Comparison of ENCODE assay signal across 9 cellular contexts in the genomic region with DNA sequence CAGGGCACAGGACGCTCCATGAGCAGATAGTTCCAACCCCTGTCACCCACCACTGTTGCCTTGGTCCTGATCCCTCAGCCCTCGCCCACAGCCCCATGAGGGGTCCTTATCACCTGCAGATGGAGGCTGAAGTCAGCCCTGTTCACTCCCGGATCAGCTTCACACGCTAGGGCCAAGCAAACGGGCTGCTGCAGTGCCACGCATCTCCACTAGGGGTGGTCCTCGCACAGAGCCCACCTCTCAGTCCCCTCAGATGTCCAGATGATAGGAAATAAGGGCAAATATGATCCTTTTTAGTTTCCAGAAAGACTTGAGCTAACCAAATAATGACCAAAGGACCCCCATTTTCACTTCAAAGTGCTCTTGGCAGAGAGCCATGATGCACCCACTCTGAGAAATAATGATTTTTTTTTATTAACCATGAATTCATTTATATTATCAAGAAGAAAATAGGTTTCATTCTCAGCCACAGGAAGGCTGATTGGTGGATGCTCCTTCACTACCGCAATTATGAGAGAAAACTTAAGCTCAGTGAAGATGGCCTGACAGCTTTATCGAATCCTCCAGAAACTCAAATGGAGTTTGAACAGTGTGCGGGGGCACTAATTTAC.
DNase-seq lines count a peak whose midpoint lies in the region; ATAC-seq and TF ChIP-seq lines count a peak whose summit lies in the region.
"Had no signal": no experiment of that assay in that cellular context is flagged by ENCODE, and none has a peak within 500 bp of the region (broad histone marks: within the 10 kb centered on the region; RNA-seq: fewer than 3 reads in every experiment).

No MANE protein-coding gene starts in this region.

- H3K27me3 ChIP-seq in brain microvascular endothelial cell (replicated peaks) (no peaks in the 10 kb centered on the region), stomach (no peaks in the 10 kb centered on the region)
- H3K27me3 ChIP-seq: neutrophil had no signal

- no peaks in the 10 kb centered on the region for H3K4me1 ChIP-seq in stomach

- in situ Hi-C loops in brain microvascular endothelial cell (cut with HindIII; ENCODE audit: low pct_ligation_motif_present, low sequenced_read_pairs) = no loop called here

- H3K4me3 ChIP-seq in brain microvascular endothelial cell (ENCODE audit: low read depth, low read length) (no peak overlapping the region), stomach (no peak overlapping the region)

- intact Hi-C loops in stomach (cut with DNase I; ENCODE audit: low total_unique reads) = no loop called here

- TF ChIP-seq CTCF in GM12873 (IDR thresholded peaks at IDR 0.05; ENCODE audit: insufficient read depth, low read depth, low read length, missing control alignments) (peak; percentile 98), LNCAP (IDR thresholded peaks at IDR 0.05) (peak; percentile 61), brain microvascular endothelial cell (IDR thresholded peaks at IDR 0.05; ENCODE audit: low read depth, low read length, missing control alignments) (peak; percentile 84), stomach (IDR thresholded peaks at IDR 0.05) (peak in 1 of 7 experiments; percentile 9)

- DNase-seq in brain microvascular endothelial cell = peak; percentile 16
- peak; percentile 51 for DNase-seq in stimulated activated CD4-positive, alpha-beta T cell treated with anti-CD3 and anti-CD28 coated beads, Interleukin-15, amount 100 ng/mL, for 24 hours
- DNase-seq in GOT3 (lab: John Stamatoyannopoulos, UW) = no peak
- no peak for DNase-seq in stomach
- no peak for DNase-seq in NCI-H526 treated with DMSO at 0.1 percent for 48 hours (lab: John Stamatoyannopoulos, UW)

- H3K27ac ChIP-seq in brain microvascular endothelial cell (no peak overlapping the region), stomach (no peak overlapping the region)
- H3K27ac ChIP-seq: neutrophil had no signal

- WGBS in stomach, 5 donors = 45 to 56% (median 50%) methylated on average over 8 to 10 of the region's 10 CpGs

- TF ChIP-seq EP300 in stomach (IDR thresholded peaks at IDR 0.05) = no peak

- peak; percentile 88 for ATAC-seq in GM21526 (IDR thresholded peaks at IDR 0.05; ENCODE audit: low FRiP score, unreplicated experiment)

- no peaks in the 10 kb centered on the region for H3K36me3 ChIP-seq in brain microvascular endothelial cell (replicated peaks)
- no peaks in the 10 kb centered on the region for H3K36me3 ChIP-seq in stomach
- H3K36me3 ChIP-seq: neutrophil had no signal

- H3K9me3 ChIP-seq in stomach = no peaks in the 10 kb centered on the region
- H3K9me3 ChIP-seq: neutrophil had no signal

- TF ChIP-seq POLR2A in stomach (IDR thresholded peaks at IDR 0.05) = no peak

Comparison
In these comparisons a context has a peak if more than half of its experiments do, and no peak if none do; other contexts are left out.
1. DNase-seq: peak in brain microvascular endothelial cell (single experiment) and stimulated activated CD4-positive, alpha-beta T cell treated with anti-CD3 and anti-CD28 coated beads, Interleukin-15, amount 100 ng/mL, for 24 hours (single experiment); none in GOT3 (single experiment), stomach (single experiment) and NCI-H526 treated with DMSO at 0.1 percent for 48 hours (single experiment).